In the genomic region with DNA sequence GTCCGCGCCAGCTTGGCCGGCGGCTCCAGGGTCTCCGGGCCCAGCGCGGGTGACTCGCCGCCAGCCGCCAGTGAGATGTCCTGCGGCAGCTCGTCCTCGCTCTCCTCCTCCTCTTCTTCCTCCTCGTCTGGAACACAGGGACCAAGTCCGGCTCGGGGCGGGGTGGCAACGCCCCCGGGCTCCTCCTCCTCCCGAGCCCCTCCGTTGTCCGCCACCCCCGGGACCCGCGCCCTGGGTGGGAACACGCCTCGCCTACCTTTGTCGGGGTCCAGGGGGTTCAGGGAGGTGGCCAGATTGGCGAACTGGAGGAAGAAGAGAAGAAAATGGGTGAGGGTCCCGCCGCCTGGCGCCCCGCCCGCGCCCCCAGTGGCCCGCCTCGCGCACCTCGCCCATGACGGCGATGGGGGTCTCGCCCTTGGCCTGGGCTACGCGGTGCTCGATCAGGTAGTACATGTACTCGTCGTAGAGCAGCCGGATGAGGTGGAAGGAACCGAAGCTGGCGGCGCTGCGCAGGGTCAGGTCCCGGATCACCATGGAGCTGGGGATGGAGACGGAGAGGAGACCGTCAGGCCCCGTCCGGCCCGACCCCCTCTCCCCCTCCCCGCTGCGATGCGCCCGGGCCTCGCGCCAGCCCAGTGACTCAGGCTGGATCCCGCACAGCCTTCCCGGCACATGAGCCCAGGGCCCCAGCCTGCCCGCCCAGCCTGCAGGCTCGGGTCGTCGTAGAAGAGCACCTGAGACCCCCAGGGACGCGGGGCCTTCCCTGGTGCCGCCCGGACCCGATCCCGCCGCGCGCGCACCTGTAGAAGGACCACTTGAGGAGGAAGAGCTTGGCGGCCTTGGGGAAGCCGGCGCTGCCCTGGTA, we compare ENCODE assay signal across 18 cellular contexts. TPM values are rescaled to one million over a fixed set of nuclear protein-coding genes. Genes with fewer than 3 reads are reported as not detected.
A peak's percentile ranks its signal among the peaks of the same experiment; 100 is the strongest.
DNase-seq lines count a peak whose midpoint lies in the region; ATAC-seq and TF ChIP-seq lines count a peak whose summit lies in the region.
"Had no signal": no experiment of that assay in that cellular context is flagged by ENCODE, and none has a peak within 500 bp of the region (broad histone marks: within the 10 kb centered on the region; RNA-seq: fewer than 3 reads in every experiment).

No MANE protein-coding gene starts in this region.

- no peak overlapping the region for H3K14ac ChIP-seq in mesenchymal stem cell (ENCODE audit: low read length in 2 of 2)

- H2AFZ ChIP-seq in mammary epithelial cell (ENCODE audit: low read depth, low read length) (no peak overlapping the region), fibroblast of lung (ENCODE audit: low read length) (no peak overlapping the region), mesenchymal stem cell (ENCODE audit: low read depth, low read length) (no peak overlapping the region)
- H2AFZ ChIP-seq: PC-9 had no signal

- DNase-seq in breast epithelium (ENCODE audit: low spot score in 2 of 2), result no peak
- DNase-seq in mammary epithelial cell, result no peak
- DNase-seq in fibroblast of lung (ENCODE audit: low read depth in 2 of 2), result peak; percentile 54 to 62
- DNase-seq in mesenchymal stem cell, result no peak
- no peak for DNase-seq in NOMO-1 (lab: John Stamatoyannopoulos, UW; ENCODE audit: unreplicated experiment in 2 of 2)
- no peak for DNase-seq in NCI-H510A treated with DMSO at 0.1 percent for 48 hours (lab: John Stamatoyannopoulos, UW)
- DNase-seq: activated CD4-positive, alpha-beta T cell treated with anti-CD3 and anti-CD28 coated beads, Interleukin-2, amount 10 ng/mL, durations not matched to agents 24 days and 14 days; activated T-cell treated with anti-CD3 and anti-CD28 coated beads, Interleukin-2, amount 50 U/mL, for 48 hours; amygdala; foreskin keratinocyte; NCI-H1417 treated with DMSO at 0.1 percent for 48 hours; NCI-H524; PC-9; T-helper 17 cell had no signal

- H4K20me1 ChIP-seq in mammary epithelial cell (ENCODE audit: insufficient read depth, low read length) (no peaks in the 10 kb centered on the region), fibroblast of lung (ENCODE audit: control insufficient read depth, extremely low read depth, insufficient read depth, low read length) (no peaks in the 10 kb centered on the region)

- H2BK5ac ChIP-seq in mesenchymal stem cell (ENCODE audit: low read depth, low read length, poor library complexity, severe bottlenecking), result no peak overlapping the region

- H3K4me1 ChIP-seq in breast epithelium (no peaks in the 10 kb centered on the region), mammary epithelial cell (ENCODE audit: insufficient read depth, low read length) (no peaks in the 10 kb centered on the region), fibroblast of lung (ENCODE audit: control insufficient read depth, extremely low read depth, insufficient read depth, low read length) (no peaks in the 10 kb centered on the region), mesenchymal stem cell (ENCODE audit: control insufficient read depth, insufficient read depth, low read depth, low read length) (peaks cover 29% of the 10 kb centered on the region), urinary bladder (ENCODE audit: insufficient read depth) (no peaks in the 10 kb centered on the region)
- H3K4me1 ChIP-seq: foreskin keratinocyte had no signal

- H3K79me2 ChIP-seq in mammary epithelial cell (ENCODE audit: insufficient read depth, low read length), result peaks cover 1% of the 10 kb centered on the region
- H3K79me2 ChIP-seq in fibroblast of lung (ENCODE audit: control insufficient read depth, insufficient read depth, low read length), result no peaks in the 10 kb centered on the region

- H3K79me1 ChIP-seq in mesenchymal stem cell (replicated peaks; ENCODE audit: low read length, poor library complexity, severe bottlenecking), result peaks cover 15% of the 10 kb centered on the region

- TF ChIP-seq POLR2A in breast epithelium (IDR thresholded peaks at IDR 0.05), result no peak

- no peaks in the 10 kb centered on the region for H3K9me3 ChIP-seq in breast epithelium
- H3K9me3 ChIP-seq in mammary epithelial cell (replicated peaks; ENCODE audit: insufficient read depth, low read length), result no peaks in the 10 kb centered on the region
- no peaks in the 10 kb centered on the region for H3K9me3 ChIP-seq in fibroblast of lung (ENCODE audit: control insufficient read depth, insufficient read depth, low read depth, low read length)
- H3K9me3 ChIP-seq in mesenchymal stem cell (ENCODE audit: control insufficient read depth, low read length), result no peaks in the 10 kb centered on the region

- H4K8ac ChIP-seq in mesenchymal stem cell (ENCODE audit: low read length), result no peak overlapping the region

- H3K18ac ChIP-seq in mesenchymal stem cell (ENCODE audit: low read depth in 1 of 2, low read length in 2 of 2), result peak overlapping the region; percentile 19 to 42

- H3K36me3 ChIP-seq in breast epithelium, result no peaks in the 10 kb centered on the region
- H3K36me3 ChIP-seq in mammary epithelial cell (ENCODE audit: insufficient read depth, low read length), result peaks cover 4% of the 10 kb centered on the region
- peaks cover 36% of the 10 kb centered on the region for H3K36me3 ChIP-seq in fibroblast of lung (ENCODE audit: control insufficient read depth, insufficient read depth, low read length)
- H3K36me3 ChIP-seq in mesenchymal stem cell (ENCODE audit: control insufficient read depth in 1 of 2, insufficient read depth in 2 of 2, low read depth in 1 of 2, low read length in 2 of 2), result peaks cover 50 to 88% of the 10 kb centered on the region in 2 experiments
- peaks cover 10% of the 10 kb centered on the region for H3K36me3 ChIP-seq in urinary bladder (ENCODE audit: insufficient read depth)

- in situ Hi-C loops in mammary epithelial cell (cut with MboI; ENCODE audit: low sequenced_read_pairs in 2 of 2), result no loop called here

- H3K23ac ChIP-seq in mesenchymal stem cell (ENCODE audit: low read length in 2 of 2), result no peak overlapping the region

- H3K27me3 ChIP-seq in breast epithelium, result no peaks in the 10 kb centered on the region
- H3K27me3 ChIP-seq in mammary epithelial cell (ENCODE audit: insufficient read depth, low read length), result no peaks in the 10 kb centered on the region
- no peaks in the 10 kb centered on the region for H3K27me3 ChIP-seq in fibroblast of lung (ENCODE audit: control insufficient read depth, insufficient read depth, low read length)
- no peaks in the 10 kb centered on the region for H3K27me3 ChIP-seq in mesenchymal stem cell (ENCODE audit: control insufficient read depth in 1 of 2, insufficient read depth in 1 of 2, low read length in 2 of 2)
- H3K27me3 ChIP-seq: foreskin keratinocyte had no signal

- H3K4me2 ChIP-seq in mammary epithelial cell (ENCODE audit: insufficient read depth, low read depth, low read length) (no peak overlapping the region), fibroblast of lung (ENCODE audit: extremely low read depth, insufficient read depth, low read length) (peak overlapping the region; percentile 35), mesenchymal stem cell (ENCODE audit: low read length, poor library complexity, severe bottlenecking) (peak overlapping the region; percentile 7)
- H3K4me2 ChIP-seq: PC-9 had no signal

- H2BK12ac ChIP-seq in mesenchymal stem cell (ENCODE audit: low read length in 2 of 2), result no peak overlapping the region

- intact Hi-C loops in breast epithelium (cut with DNase I; ENCODE audit: low total_unique reads), result no loop called here
- intact Hi-C loops in mammary epithelial cell (cut with micrococcal nuclease), result no loop called here

- TF ChIP-seq CTCF in breast epithelium (IDR thresholded peaks at IDR 0.05) (no peak), mammary epithelial cell (conservative IDR thresholded peaks at IDR 0.05 in 1 of 2, IDR thresholded peaks at IDR 0.05 in 1 of 2; ENCODE audit: extremely low read depth in 1 of 2, insufficient read depth in 1 of 2, low read depth in 1 of 2, low read length in 2 of 2) (no peak), fibroblast of lung (conservative IDR thresholded peaks at IDR 0.05 in 1 of 2, IDR thresholded peaks at IDR 0.05 in 1 of 2; ENCODE audit: low read depth in 1 of 2, low read length in 2 of 2) (no peak)

- H2BK120ac ChIP-seq in mesenchymal stem cell (ENCODE audit: low read depth, low read length), result no peak overlapping the region

- BruUV-seq in mammary epithelial cell (replicated peaks; lab: Mats Ljungman, UMichigan), result no TSS peak

- 96% methylated on average over 25 of the region's 83 CpGs for WGBS in mammary epithelial cell (ENCODE audit: low coverage, missing lambda C conversion rate)
- 69% methylated on average over 69 of the region's 83 CpGs for WGBS in mesenchymal stem cell
- WGBS in urinary bladder, result 34% methylated on average over 83 of the region's 83 CpGs

- no peak overlapping the region for H2BK15ac ChIP-seq in mesenchymal stem cell (ENCODE audit: low read depth, poor library complexity, severe bottlenecking)

- H3K4ac ChIP-seq in mesenchymal stem cell (ENCODE audit: low read depth in 1 of 2, low read length in 2 of 2), result no peak overlapping the region

- no peak overlapping the region for H4K91ac ChIP-seq in mesenchymal stem cell (ENCODE audit: low read length)

- no peak overlapping the region for H3K27ac ChIP-seq in breast epithelium
- no peak overlapping the region for H3K27ac ChIP-seq in mammary epithelial cell (ENCODE audit: insufficient read depth, low read depth, low read length)
- H3K27ac ChIP-seq in fibroblast of lung (ENCODE audit: insufficient read depth, low read length), result peak overlapping the region; percentile 14
- H3K27ac ChIP-seq in mesenchymal stem cell (ENCODE audit: low read length, poor library complexity, severe bottlenecking), result no peak overlapping the region
- peak overlapping the region; percentile 31 for H3K27ac ChIP-seq in urinary bladder (ENCODE audit: low read depth)
- H3K27ac ChIP-seq: foreskin keratinocyte, PC-9 had no signal

- CTCF ChIA-PET in mammary epithelial cell (lab: Charles Lee; ENCODE audit: low non-redundant PET), result no interaction called here

- H3K9ac ChIP-seq in mammary epithelial cell (ENCODE audit: insufficient read depth, low read length) (no peak overlapping the region), fibroblast of lung (ENCODE audit: insufficient read depth, low read length) (no peak overlapping the region), mesenchymal stem cell (ENCODE audit: low read length) (no peak overlapping the region)

- no peak overlapping the region for H2AK5ac ChIP-seq in mesenchymal stem cell (ENCODE audit: low read length, severe bottlenecking)

- no peak for ATAC-seq in GM19324 (IDR thresholded peaks at IDR 0.05; ENCODE audit: low FRiP score, unreplicated experiment)
- ATAC-seq: natural killer cell treated with Interleukin-12 subunit alpha and Interleukin-12 subunit beta and Interleukin-15 and Interleukin-18, amount 100 ng/mL, for 72 hours; T-helper 17 cell had no signal

- H3K4me3 ChIP-seq in breast epithelium (peak overlapping the region; percentile 22 to 30 (median 23)), mammary epithelial cell (replicated peaks in 1 of 3; ENCODE audit: insufficient read depth in 1 of 3, low read depth in 2 of 3, low read length in 3 of 3) (no peak overlapping the region), fibroblast of lung (replicated peaks in 1 of 4; ENCODE audit: control extremely low read depth in 1 of 4, insufficient read depth in 1 of 4, low read depth in 3 of 4, low read length in 4 of 4) (peak overlapping the region in 1 of 4 experiments; percentile 38), mesenchymal stem cell (ENCODE audit: insufficient read depth in 1 of 2, low read depth in 1 of 2, low read length in 2 of 2) (peak overlapping the region in 1 of 2 experiments; percentile 2), urinary bladder (ENCODE audit: low read depth, low read length) (peak overlapping the region; percentile 20)
- H3K4me3 ChIP-seq: PC-9 had no signal

- dilution Hi-C loops in mammary epithelial cell (cut with HindIII; ENCODE audit: low sequenced_read_pairs), result no loop called here

RNA-seq across cellular contexts. Expression of a gene that starts 10.7 kb away (rescaled TPM):
- total RNA-seq in breast epithelium (10 to 100 TPM; 13.4 to 22.7 (median 19.0) TPM), mammary epithelial cell (10 to 100 TPM; 15.2 to 31.3 TPM), fibroblast of lung (5.1 and 6.3 TPM in 2 replicates), urinary bladder (6.6 TPM)
- polyA plus RNA-seq in mammary epithelial cell (34.4 TPM), fibroblast of lung (9.5 and 14.3 TPM in 2 replicates), urinary bladder (26.0 TPM)
- polyA minus RNA-seq in mammary epithelial cell (12.9 TPM), fibroblast of lung (ENCODE audit: low replicate concordance) (13.7 and 40.2 TPM in 2 replicates)
- 11.0 and 23.0 TPM in 2 replicates for polyA plus RNA-seq in fibroblast of lung (2012)
- 14.8 TPM for polyA plus RNA-seq in mesenchymal stem cell (2013, experiment 1 of 2)
- polyA plus RNA-seq in mesenchymal stem cell (2013, experiment 2 of 2), result 14.2 TPM

RNA-seq across cellular contexts. Expression of a gene that starts 24.8 kb away (rescaled TPM):
- 1 to 10 TPM in 2 of 3 donors, under 1 TPM in 1; 0.80 to 8.8 (median 2.3) TPM for total RNA-seq in breast epithelium
- 1 to 10 TPM; 3.8 to 7.1 TPM for total RNA-seq in mammary epithelial cell
- polyA plus RNA-seq in mammary epithelial cell, result 3.6 TPM
- not detected for polyA minus RNA-seq in mammary epithelial cell
- 1.0 and 2.1 TPM in 2 replicates for total RNA-seq in fibroblast of lung
- 3.5 and 6.9 TPM in 2 replicates for polyA plus RNA-seq in fibroblast of lung
- polyA plus RNA-seq in fibroblast of lung (2012), result 6.4 and 13.3 TPM in 2 replicates
- polyA minus RNA-seq in fibroblast of lung (ENCODE audit: low replicate concordance), result 1.3 and 10.2 TPM in 2 replicates
- 4.7 TPM for polyA plus RNA-seq in mesenchymal stem cell (2013, experiment 1 of 2)
- polyA plus RNA-seq in mesenchymal stem cell (2013, experiment 2 of 2), result 3.7 TPM
- 0.21 TPM for total RNA-seq in urinary bladder
- polyA plus RNA-seq in urinary bladder, result 2.4 TPM
- total RNA-seq: activated CD4-positive, alpha-beta T cell treated with anti-CD3 and anti-CD28 coated beads, Interleukin-2, amount 10 ng/mL, durations not matched to agents 24 days and 14 days; liver had no signal

RNA-seq across cellular contexts. Expression of a gene that starts 43.1 kb away (rescaled TPM):
- 1 to 10 TPM; 2.6 to 3.7 (median 3.6) TPM for total RNA-seq in breast epithelium
- 10 to 100 TPM in 1 of 2 donors, 1 to 10 TPM in 1; 2.7 to 12.0 TPM for total RNA-seq in mammary epithelial cell
- 1.2 TPM for polyA plus RNA-seq in mammary epithelial cell
- 3.8 TPM for polyA minus RNA-seq in mammary epithelial cell
- total RNA-seq in fibroblast of lung, result 1.0 and 2.6 TPM in 2 replicates
- 0.44 and 2.4 TPM in 2 replicates for polyA plus RNA-seq in fibroblast of lung
- polyA plus RNA-seq in fibroblast of lung (2012), result 4.3 and 6.7 TPM in 2 replicates
- 3.3 and 5.5 TPM in 2 replicates for polyA minus RNA-seq in fibroblast of lung (ENCODE audit: low replicate concordance)
- 6.8 TPM for polyA plus RNA-seq in mesenchymal stem cell (2013, experiment 1 of 2)
- 6.4 TPM for polyA plus RNA-seq in mesenchymal stem cell (2013, experiment 2 of 2)
- total RNA-seq in urinary bladder, result 2.9 TPM
- polyA plus RNA-seq in urinary bladder, result 8.1 TPM

RNA-seq across cellular contexts. Expression of a gene that starts 57.0 kb away (rescaled TPM):
- total RNA-seq in breast epithelium (10 to 100 TPM; 16.6 to 50.1 (median 43.6) TPM), mammary epithelial cell (10 to 100 TPM; 31.7 to 58.8 TPM), fibroblast of lung (5.1 and 10.6 TPM in 2 replicates), urinary bladder (7.3 TPM)
- polyA plus RNA-seq in mammary epithelial cell (21.0 TPM), fibroblast of lung (7.0 and 9.3 TPM in 2 replicates), urinary bladder (25.8 TPM)
- polyA minus RNA-seq in mammary epithelial cell (16.1 TPM), fibroblast of lung (ENCODE audit: low replicate concordance) (15.3 and 30.0 TPM in 2 replicates)
- 14.2 and 16.7 TPM in 2 replicates for polyA plus RNA-seq in fibroblast of lung (2012)
- 15.2 TPM for polyA plus RNA-seq in mesenchymal stem cell (2013, experiment 1 of 2)
- 15.0 TPM for polyA plus RNA-seq in mesenchymal stem cell (2013, experiment 2 of 2)

RNA-seq across cellular contexts. Expression of a gene that starts 57.1 kb away (rescaled TPM):
- total RNA-seq in breast epithelium (1 to 10 TPM; 1.3 to 6.3 (median 1.6) TPM), mammary epithelial cell (1 to 10 TPM; 1.0 to 3.8 TPM), fibroblast of lung (0.51 and 0.83 TPM in 2 replicates), urinary bladder (2.0 TPM)
- polyA plus RNA-seq in mammary epithelial cell (2.2 TPM), fibroblast of lung (0.23 and 0.29 TPM in 2 replicates), urinary bladder (2.2 TPM)
- polyA minus RNA-seq in mammary epithelial cell (1.0 TPM), fibroblast of lung (ENCODE audit: low replicate concordance) (0.20 TPM in 1 of 2 replicates, not detected in the other)
- polyA plus RNA-seq in fibroblast of lung (2012), result 0.26 and 0.40 TPM in 2 replicates
- polyA plus RNA-seq in mesenchymal stem cell (2013, experiment 1 of 2), result 0.22 TPM
- polyA plus RNA-seq in mesenchymal stem cell (2013, experiment 2 of 2), result 0.22 TPM

Comparison
In these comparisons a context has a peak if more than half of its experiments do, and no peak if none do; other contexts are left out.
1. H3K4me3 ChIP-seq: peak in breast epithelium (3 of 3) and urinary bladder (single experiment); none in mammary epithelial cell (0 of 3).
2. DNase-seq: peak in fibroblast of lung (2 of 2); none in breast epithelium (0 of 2), mammary epithelial cell (single experiment), mesenchymal stem cell (single experiment), NOMO-1 (0 of 2) and NCI-H510A treated with DMSO at 0.1 percent for 48 hours (single experiment).
3. H3K27ac ChIP-seq: peak in fibroblast of lung (single experiment) and urinary bladder (single experiment); none in breast epithelium (0 of 2), mammary epithelial cell (single experiment) and mesenchymal stem cell (single experiment).